16 cellular contexts compared by ENCODE assay signal in genomic region chr12:41286426-41286825, GRCh38.
DNase-seq lines count a peak whose midpoint lies in the region; ATAC-seq, FAIRE-seq and TF ChIP-seq lines count a peak whose summit lies in the region.
"Had no signal": no experiment of that assay in that cellular context is flagged by ENCODE, and none has a peak within 500 bp of the region (broad histone marks: within the 10 kb centered on the region; RNA-seq: fewer than 3 reads in every experiment).

No MANE protein-coding gene starts in this region.

- TF ChIP-seq CTCF in gastroesophageal sphincter (IDR thresholded peaks at IDR 0.05) (no peak), smooth muscle cell (IDR thresholded peaks at IDR 0.05; ENCODE audit: borderline replicate concordance, insufficient read depth, poor library complexity, severe bottlenecking) (no peak), D721Med (IDR thresholded peaks at IDR 0.05; ENCODE audit: insufficient read depth, missing control alignments) (no peak)

- H4K20me1 ChIP-seq in smooth muscle cell (ENCODE audit: low read depth), result no peaks in the 10 kb centered on the region

- no peak overlapping the region for H3K4me3 ChIP-seq in gastroesophageal sphincter
- no peak overlapping the region for H3K4me3 ChIP-seq in smooth muscle cell
- H3K4me3 ChIP-seq: dorsolateral prefrontal cortex had no signal

- no peaks in the 10 kb centered on the region for H3K9me3 ChIP-seq in gastroesophageal sphincter
- no peaks in the 10 kb centered on the region for H3K9me3 ChIP-seq in smooth muscle cell (replicated peaks; ENCODE audit: low read depth)

- no peak for TF ChIP-seq EP300 in gastroesophageal sphincter (IDR thresholded peaks at IDR 0.05)

- H3K36me3 ChIP-seq in gastroesophageal sphincter (peaks cover 0 to 2% of the 10 kb centered on the region in 2 donors), smooth muscle cell (ENCODE audit: low read depth) (no peaks in the 10 kb centered on the region)

- peak overlapping the region in 1 of 4 donors; percentile 18 for H3K27ac ChIP-seq in gastroesophageal sphincter
- no peak overlapping the region for H3K27ac ChIP-seq in smooth muscle cell (ENCODE audit: low read depth)

- no peak overlapping the region for H3K4me2 ChIP-seq in smooth muscle cell

- no peaks in the 10 kb centered on the region for H3K27me3 ChIP-seq in gastroesophageal sphincter
- no peaks in the 10 kb centered on the region for H3K27me3 ChIP-seq in smooth muscle cell (ENCODE audit: low read depth)
- H3K27me3 ChIP-seq: dorsolateral prefrontal cortex had no signal

- no peaks in the 10 kb centered on the region for H3K79me2 ChIP-seq in smooth muscle cell (ENCODE audit: low read depth)

- no peak for FAIRE-seq in D721Med (lab: Jason Lieb, UNC)
- FAIRE-seq: A204.1 had no signal

- H3F3A ChIP-seq in smooth muscle cell (ENCODE audit: low read depth), result no peaks in the 10 kb centered on the region

- 0% methylated on average over 1 of the region's 1 CpG for WGBS in gastroesophageal sphincter (ENCODE audit: low coverage in 1 of 2), 2 donors
- 50% methylated on average over 1 of the region's 1 CpG for WGBS in smooth muscle cell (ENCODE audit: low lambda C conversion rate)

- DNase-seq in NCI-H187 treated with DMSO at 0.1 percent for 48 hours (lab: John Stamatoyannopoulos, UW), result peak; percentile 77
- no peak for DNase-seq in NCI-H187 (lab: John Stamatoyannopoulos, UW)
- DNase-seq in NCI-H345 (lab: John Stamatoyannopoulos, UW), result peak; percentile 44
- DNase-seq in smooth muscle cell (lab: John Stamatoyannopoulos, UW; ENCODE audit: unreplicated experiment), result no peak
- no peak for DNase-seq in left ventricle myocardium superior
- DNase-seq in D721Med (ENCODE audit: insufficient read length, low spot score), result no peak
- DNase-seq: activated CD8-positive, alpha-beta memory T cell treated with anti-CD3 and anti-CD28 coated beads, Interleukin-2, amount 50 U/mL, for 48 hours; CD4-positive, alpha-beta memory T cell; dorsolateral prefrontal cortex; GF-D8; HFFc6; left cardiac atrium; substantia nigra had no signal

- ATAC-seq in gastroesophageal sphincter (peak; percentile 81), left ventricle myocardium superior (no peak), HG02798 (IDR thresholded peaks at IDR 0.05; ENCODE audit: poor library complexity, unreplicated experiment) (no peak)
- ATAC-seq: left cardiac atrium had no signal

- H3K9ac ChIP-seq in smooth muscle cell (ENCODE audit: low read depth), result no peak overlapping the region

- intact Hi-C loops in left ventricle myocardium superior (cut with micrococcal nuclease), result no loop called here

- H2AFZ ChIP-seq in smooth muscle cell (ENCODE audit: low read depth), result peak overlapping the region; percentile 72

- TF ChIP-seq POLR2A in gastroesophageal sphincter (IDR thresholded peaks at IDR 0.05), result no peak

- peaks cover 0 to 30% (median 0%) of the 10 kb centered on the region in 3 donors for H3K4me1 ChIP-seq in gastroesophageal sphincter
- peaks cover 4% of the 10 kb centered on the region for H3K4me1 ChIP-seq in smooth muscle cell (ENCODE audit: low read depth)

Comparison
In these comparisons a context has a peak if more than half of its experiments do, and no peak if none do; other contexts are left out.
1. DNase-seq: peak in NCI-H187 treated with DMSO at 0.1 percent for 48 hours (single experiment) and NCI-H345 (single experiment); none in NCI-H187 (0 of 2), smooth muscle cell (single experiment), left ventricle myocardium superior (single experiment) and D721Med (single experiment).